26 cellular contexts compared by ENCODE assay signal in the genomic region with DNA sequence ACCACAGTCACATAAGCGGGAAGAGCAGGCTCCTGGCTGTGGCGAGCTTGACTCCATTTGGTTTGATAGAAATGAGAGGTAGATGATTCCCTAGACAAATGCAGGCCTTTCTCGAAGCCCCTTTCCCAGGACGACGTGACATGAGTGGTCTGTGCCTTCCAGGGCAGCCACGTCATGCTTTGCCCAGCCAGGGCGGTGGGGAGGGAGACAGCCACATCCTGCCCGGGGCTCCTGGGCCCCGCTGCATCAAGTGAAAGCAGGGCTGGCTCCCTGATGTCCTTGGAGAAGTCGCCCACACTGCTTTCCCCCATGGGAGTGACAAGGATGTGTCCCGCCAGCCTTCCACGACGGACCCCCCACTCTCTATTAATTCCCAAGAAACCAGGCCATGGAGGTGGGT. TPM values are rescaled to one million over a fixed set of nuclear protein-coding genes. Genes with fewer than 3 reads are reported as not detected.
DNase-seq lines count a peak whose midpoint lies in the region; ATAC-seq, FAIRE-seq and TF ChIP-seq lines count a peak whose summit lies in the region.
"Had no signal": no experiment of that assay in that cellular context is flagged by ENCODE, and none has a peak within 500 bp of the region (broad histone marks: within the 10 kb centered on the region; RNA-seq: fewer than 3 reads in every experiment).

No MANE protein-coding gene starts in this region.

- H3K4me1 Mint-ChIP-seq in progenitor cell of endocrine pancreas (ENCODE audit: low read depth), result peaks cover 17% of the 10 kb centered on the region
- H3K4me1 Mint-ChIP-seq: CD14-positive monocyte, GM23338 had no signal

- H3K27me3 Mint-ChIP-seq in progenitor cell of endocrine pancreas, result no peaks in the 10 kb centered on the region

- CTCF ChIA-PET in HepG2 (lab: Yijun Ruan, JAX; ENCODE audit: low intra/inter-chr PET ratio, low total read pairs), result no interaction called here

- no peak overlapping the region for H2AFZ ChIP-seq in HepG2 (ENCODE audit: low read length)
- H2AFZ ChIP-seq: GM23338, PC-9 had no signal

- in situ Hi-C loops in HepG2 (cut with HindIII; ENCODE audit: extremely low pct_ligation_motif_present, low pct_unique_long_range_greater_than_20kb) (no loop called here), transverse colon (cut with MboI; ENCODE audit: low pct_ligation_motif_present in 1 of 4, low pct_unique_long_range_greater_than_20kb in 1 of 4, low sequenced_read_pairs in 3 of 4) (no loop called here)

- POLR2A ChIA-PET in HepG2 (lab: Yijun Ruan, JAX), result interaction anchor here (1.2 to 1.9 kb wide), 2 partner anchors 8 to 151 kb away, joined by 4 to 8 read pairs; no protein-coding TSS in a partner anchor

- TF ChIP-seq RAD21 in HepG2 (CRISPR knock-in tag; IDR thresholded peaks at IDR 0.05), result no peak

- WGBS in HepG2 (ENCODE audit: low lambda C conversion rate), result 100% methylated on average over 9 of the region's 13 CpGs
- WGBS in transverse colon (ENCODE audit: low coverage in 1 of 2), 2 donors, result 79% methylated on average over 13 of the region's 13 CpGs; no CpG with 5 or more reads in 1 of the 2 donors

- H3K27ac ChIP-seq in HepG2 (ENCODE audit: extremely low read length, insufficient read depth, low read length), result no peak overlapping the region
- no peak overlapping the region for H3K27ac ChIP-seq in transverse colon
- H3K27ac ChIP-seq: KMS-11, PC-9, RWPE1 had no signal

- DNase-seq in DMS53 (lab: John Stamatoyannopoulos, UW) (peak; percentile 55), DMS53 treated with DMSO at 0.1 percent for 48 hours (lab: John Stamatoyannopoulos, UW; ENCODE audit: unreplicated experiment) (no peak), SHP77 treated with DMSO at 0.1 percent for 48 hours (lab: John Stamatoyannopoulos, UW) (peak; percentile 34), HepG2 (ENCODE audit: low spot score) (no peak), progenitor cell of endocrine pancreas (ENCODE audit: low spot score, unreplicated experiment) (no peak), transverse colon (no peak), NCI-H748 (lab: John Stamatoyannopoulos, UW; ENCODE audit: unreplicated experiment) (no peak)
- no peak for DNase-seq in stimulated activated CD4-positive, alpha-beta T cell treated with anti-CD3 and anti-CD28 coated beads, Interleukin-4, amount 100 ng/mL, for 4 hours
- DNase-seq: 8988T, DMS79, HCEC 1CT, IMR-90, NCI-H1105 treated with DMSO at 0.1 percent for 48 hours, NCI-H1694 treated with DMSO at 0.1 percent for 48 hours, NCI-H2107, NCI-H510A, NCI-H748 treated with DMSO at 0.1 percent for 48 hours, PC-9 had no signal

- H3K36me3 ChIP-seq in HepG2 (replicated peaks in 1 of 2; ENCODE audit: control insufficient read depth in 1 of 2, insufficient read depth in 2 of 2, low read length in 2 of 2), result 0 out of 5 replicates have a peak, but pooled peaks cover 0 to 5% of the 10 kb centered on the region in 2 experiments
- peaks cover 0 to 6% (median 2%) of the 10 kb centered on the region in 4 donors for H3K36me3 ChIP-seq in transverse colon

- H3K4me1 ChIP-seq in HepG2 (ENCODE audit: insufficient read depth, low read length), result peaks cover 62% of the 10 kb centered on the region
- H3K4me1 ChIP-seq in transverse colon, result peaks cover 0 to 8% (median 6%) of the 10 kb centered on the region in 4 donors

- BruUV-seq in HepG2 (replicated peaks; lab: Mats Ljungman, UMichigan), result no TSS peak

- no peak overlapping the region for H3K4me2 ChIP-seq in HepG2 (ENCODE audit: low read depth, low read length)
- H3K4me2 ChIP-seq: GM23338, KMS-11, PC-9 had no signal

- ATAC-seq in HepG2, result no peak
- ATAC-seq: GM12878, GM23338, SK-N-SH treated with all-trans-retinoic acid at 6 μM for 48 hours had no signal

- no peak overlapping the region for H3K4me3 Mint-ChIP-seq in progenitor cell of endocrine pancreas (ENCODE audit: low read depth)
- H3K4me3 Mint-ChIP-seq: CD14-positive monocyte, GM23338 had no signal

- H3K9ac ChIP-seq in HepG2 (ENCODE audit: insufficient read depth, low read depth, low read length), result no peak overlapping the region
- H3K9ac ChIP-seq: KMS-11 had no signal

- intact Hi-C loops in HepG2 (cut with micrococcal nuclease; ENCODE audit: unreplicated experiment), result no loop called here
- intact Hi-C loops in transverse colon (cut with DNase I; ENCODE audit: low total_unique reads), result loop anchor here (10.0 kb wide), 1 partner anchor 51 kb away; no protein-coding TSS in a partner anchor

- H3K27ac Mint-ChIP-seq in progenitor cell of endocrine pancreas, result peak overlapping the region; percentile 53
- H3K27ac Mint-ChIP-seq: GM23338 had no signal

- peaks cover 4% of the 10 kb centered on the region for H3K79me2 ChIP-seq in HepG2 (ENCODE audit: insufficient read depth, low read length)

- no peaks in the 10 kb centered on the region for H4K20me1 ChIP-seq in HepG2 (ENCODE audit: insufficient read depth, low read length)

- no peak for TF ChIP-seq EP300 in HepG2 (IDR thresholded peaks at IDR 0.05; ENCODE audit: low read depth in 2 of 2, low read length in 2 of 2)
- TF ChIP-seq EP300 in HepG2 (CRISPR knock-in tag; IDR thresholded peaks at IDR 0.05; ENCODE audit: borderline replicate concordance), result no peak
- TF ChIP-seq EP300 in transverse colon (IDR thresholded peaks at IDR 0.05; ENCODE audit: low read depth), result no peak

- FAIRE-seq in HepG2 (lab: Jason Lieb, UNC), result no peak
- FAIRE-seq: D721Med, GM12878, HTR-8/SVneo had no signal

- no peaks in the 10 kb centered on the region for H3K9me3 Mint-ChIP-seq in progenitor cell of endocrine pancreas (ENCODE audit: low read depth)
- H3K9me3 Mint-ChIP-seq: GM23338 had no signal

- TF ChIP-seq POLR2A in HepG2 (IDR thresholded peaks at IDR 0.05; ENCODE audit: insufficient read depth in 1 of 2, low read depth in 2 of 2, low read length in 2 of 2) (no peak), transverse colon (IDR thresholded peaks at IDR 0.05) (no peak)

- H3K9me3 ChIP-seq in HepG2 (ENCODE audit: low read length) (no peaks in the 10 kb centered on the region), transverse colon (no peaks in the 10 kb centered on the region)

- peaks cover 1% of the 10 kb centered on the region for H3K36me3 Mint-ChIP-seq in progenitor cell of endocrine pancreas (ENCODE audit: insufficient read depth)

- TF ChIP-seq CTCF in HepG2 (CRISPR knock-in tag; IDR thresholded peaks at IDR 0.05), result no peak
- no peak for TF ChIP-seq CTCF in progenitor cell of endocrine pancreas (IDR thresholded peaks at IDR 0.05; ENCODE audit: unreplicated experiment)
- TF ChIP-seq CTCF in transverse colon (IDR thresholded peaks at IDR 0.05), result no peak

- H3K27me3 ChIP-seq in HepG2 (ENCODE audit: control insufficient read depth in 1 of 2, insufficient read depth in 2 of 2, low read length in 2 of 2), result no peaks in the 10 kb centered on the region
- no peaks in the 10 kb centered on the region for H3K27me3 ChIP-seq in transverse colon

- H3K4me3 ChIP-seq in HepG2 (replicated peaks in 1 of 3; ENCODE audit: insufficient read depth in 1 of 3, low read depth in 2 of 3, low read length in 3 of 3) (no peak overlapping the region), transverse colon (no peak overlapping the region)
- H3K4me3 ChIP-seq: GM12878, GM23338, PC-9 had no signal

TF ChIP-seq in HepG2, 621 proteins besides CTCF, POLR2A, EP300 and RAD21 (continues in another document):
- TF ChIP-seq AGO2 (optimal IDR thresholded peaks at IDR 0.05; ENCODE audit: low read depth, low read length), result peak; percentile 27

RNA-seq across cellular contexts. Expression of a gene that starts 13.2 kb away (rescaled TPM):
- total RNA-seq in HepG2 (2016; rRNA removed; fragmentation: Illumina TruSeq; extraction: Trizol), result 24.7 and 32.0 TPM in 2 replicates
- total RNA-seq in HepG2 (2016; cell fraction: cytosol; rRNA removed; fragmentation: Illumina TruSeq; extraction: Trizol; ENCODE audit: low read depth), result 25.2 and 27.4 TPM in 2 replicates
- total RNA-seq in HepG2 (2016; cell fraction: insoluble cytoplasmic fraction; rRNA removed; fragmentation: Illumina TruSeq; extraction: Trizol), result 25.2 and 26.2 TPM in 2 replicates
- 42.1 and 44.8 TPM in 2 replicates for total RNA-seq in HepG2 (2016; cell fraction: membrane; rRNA removed; fragmentation: Illumina TruSeq; extraction: Trizol)
- 16.8 and 21.1 TPM in 2 replicates for total RNA-seq in HepG2 (2016; cell fraction: nucleus; rRNA removed; fragmentation: Illumina TruSeq; extraction: Trizol)
- polyA plus RNA-seq in HepG2 (2011; rRNA removed), result 16.6 and 18.2 TPM in 2 replicates
- polyA plus RNA-seq in HepG2 (2011; cell fraction: cytosol; rRNA removed), result 14.0 and 14.5 TPM in 2 replicates
- polyA plus RNA-seq in HepG2 (2011; cell fraction: nucleus; rRNA removed), result 11.7 and 12.6 TPM in 2 replicates
- 20.9 and 22.5 TPM in 2 replicates for polyA plus RNA-seq in HepG2 (2012)
- polyA plus RNA-seq in HepG2 (2016; cell fraction: cytosol; fragmentation: Illumina TruSeq; extraction: Trizol; ENCODE audit: low read depth), result 26.1 and 26.5 TPM in 2 replicates
- polyA plus RNA-seq in HepG2 (2016; cell fraction: insoluble cytoplasmic fraction; fragmentation: Illumina TruSeq; extraction: Trizol; ENCODE audit: low read depth), result 15.3 and 15.6 TPM in 2 replicates
- 29.1 and 30.3 TPM in 2 replicates for polyA plus RNA-seq in HepG2 (2016; cell fraction: membrane; fragmentation: Illumina TruSeq; extraction: Trizol; ENCODE audit: low read depth)
- polyA plus RNA-seq in HepG2 (2016; cell fraction: nucleus; fragmentation: Illumina TruSeq; extraction: Trizol; ENCODE audit: insufficient read depth, low read depth), result 21.2 and 21.4 TPM in 2 replicates
- polyA minus RNA-seq in HepG2 (2011; rRNA and poly(A)+ RNA removed; ENCODE audit: low replicate concordance), result 7.8 and 47.2 TPM in 2 replicates
- polyA minus RNA-seq in HepG2 (2011; cell fraction: cytosol; rRNA and poly(A)+ RNA removed), result 23.7 and 30.1 TPM in 2 replicates
- polyA minus RNA-seq in HepG2 (2011; cell fraction: nucleus; rRNA and poly(A)+ RNA removed), result 30.8 and 34.2 TPM in 2 replicates
- 33.5 and 33.6 TPM in 2 replicates for total RNA-seq in progenitor cell of endocrine pancreas
- total RNA-seq in transverse colon, result 10 to 100 TPM; 52.0 to 88.1 (median 74.7) TPM

Comparison
In these comparisons a context has a peak if more than half of its experiments do, and no peak if none do; other contexts are left out.
1. DNase-seq: peak in DMS53 (single experiment) and SHP77 treated with DMSO at 0.1 percent for 48 hours (single experiment); none in DMS53 treated with DMSO at 0.1 percent for 48 hours (single experiment), HepG2 (single experiment), progenitor cell of endocrine pancreas (single experiment), transverse colon (single experiment), NCI-H748 (single experiment) and stimulated activated CD4-positive, alpha-beta T cell treated with anti-CD3 and anti-CD28 coated beads, Interleukin-4, amount 100 ng/mL, for 4 hours (0 of 2).